ENCODE assay signal across 8 cellular contexts in the genomic region with DNA sequence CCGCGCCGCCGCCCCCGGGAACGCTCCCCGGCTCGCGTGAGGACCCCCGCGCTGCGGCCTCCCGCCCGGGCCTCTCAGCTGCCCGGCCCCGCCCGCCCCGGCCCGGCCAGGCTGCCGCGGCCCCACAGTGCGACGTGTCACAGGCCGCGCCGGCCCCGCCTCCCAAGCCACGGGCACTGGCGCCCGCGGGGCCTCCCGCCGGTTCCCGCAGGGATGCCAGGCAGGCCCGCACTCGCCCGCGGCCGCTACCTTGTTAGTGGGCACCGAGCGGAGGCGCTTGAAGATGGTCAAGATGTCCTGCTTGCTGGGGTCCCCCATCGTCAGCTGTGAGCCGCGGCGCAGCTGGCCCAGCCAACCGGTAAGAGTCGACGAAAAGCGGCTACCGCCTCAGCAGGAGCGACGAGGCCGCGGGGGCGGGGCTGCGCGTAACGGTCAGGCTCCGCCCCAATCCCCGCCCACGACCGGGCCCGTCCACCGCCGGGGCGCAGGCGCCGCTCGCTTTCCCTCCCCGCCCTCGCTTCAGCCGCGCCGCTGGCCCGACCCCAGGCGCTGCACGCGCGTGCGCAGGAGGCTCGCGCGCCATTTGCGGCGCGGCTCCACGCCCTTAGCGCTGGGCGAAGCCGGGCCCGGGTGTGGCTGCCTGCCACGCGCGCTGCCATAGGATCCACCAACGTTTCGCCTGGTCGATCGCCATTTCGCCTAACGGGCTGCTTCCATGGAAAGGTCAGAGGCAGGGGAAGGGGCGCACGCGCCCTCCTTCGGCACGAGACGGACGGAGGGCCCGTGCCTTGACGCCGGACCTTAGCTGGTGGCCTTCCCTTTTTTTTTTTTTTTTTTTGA. TPM values are rescaled to one million over a fixed set of nuclear protein-coding genes. Genes with fewer than 3 reads are reported as not detected.
A peak's percentile ranks its signal among the peaks of the same experiment; 100 is the strongest.
DNase-seq lines count a peak whose midpoint lies in the region; TF ChIP-seq lines count a peak whose summit lies in the region.

ARFGAP3 (minus strand) TSS at position 409 of the 840 bp plus-strand sequence; CDS start at position 318, 91 bp downstream.

- H3K9me3 Mint-ChIP-seq in nephron progenitor cell: peaks cover 3% of the 10 kb centered on the region
- H3K9me3 Mint-ChIP-seq in stimulated activated naive CD8-positive, alpha-beta T cell treated with anti-CD3 and anti-CD28 coated beads, Interleukin-15, Interleukin-2, amounts not matched to agents 100 ng/mL and 50 ng/mL, for 24 hours: peaks cover 3% of the 10 kb centered on the region

- H3K27me3 ChIP-seq in H7 (ENCODE audit: control insufficient read depth, insufficient read depth, low read length) (peaks cover 7% of the 10 kb centered on the region), MG63 (no peaks in the 10 kb centered on the region)

- peak within 1 kb of the TSS; percentile 89 for H3K4me3 Mint-ChIP-seq in nephron progenitor cell
- H3K4me3 Mint-ChIP-seq in stimulated activated naive CD8-positive, alpha-beta T cell treated with anti-CD3 and anti-CD28 coated beads, Interleukin-15, Interleukin-2, amounts not matched to agents 100 ng/mL and 50 ng/mL, for 24 hours: peak within 1 kb of the TSS; percentile 91

- no peaks in the 10 kb centered on the region for H3K9me3 ChIP-seq in MG63

- DNase-seq in ELF-1 (ENCODE audit: low read depth, low spot score) (peak; percentile 95), H7 (peak; percentile 100), MG63 (peak; percentile 89), SIG-M5 (lab: John Stamatoyannopoulos, UW) (peak; percentile 33), activated gamma-delta T cell (lab: John Stamatoyannopoulos, UW) (peak; percentile 92), fibroblast of the conjunctiva (ENCODE audit: low read depth) (peak; percentile 85), nephron progenitor cell (peak; percentile 97)

- no peak for TF ChIP-seq CTCF in nephron progenitor cell (IDR thresholded peaks at IDR 0.05)

- H3K36me3 Mint-ChIP-seq in nephron progenitor cell (ENCODE audit: low read depth): peaks cover 2% of the 10 kb centered on the region
- peaks cover 10% of the 10 kb centered on the region for H3K36me3 Mint-ChIP-seq in stimulated activated naive CD8-positive, alpha-beta T cell treated with anti-CD3 and anti-CD28 coated beads, Interleukin-15, Interleukin-2, amounts not matched to agents 100 ng/mL and 50 ng/mL, for 24 hours (ENCODE audit: low read depth)

- peak within 1 kb of the TSS; percentile 98 for H3K27ac Mint-ChIP-seq in nephron progenitor cell
- peak within 1 kb of the TSS; percentile 92 for H3K27ac Mint-ChIP-seq in stimulated activated naive CD8-positive, alpha-beta T cell treated with anti-CD3 and anti-CD28 coated beads, Interleukin-15, Interleukin-2, amounts not matched to agents 100 ng/mL and 50 ng/mL, for 24 hours

- peaks cover 8% of the 10 kb centered on the region for H3K27me3 Mint-ChIP-seq in nephron progenitor cell (ENCODE audit: low read depth, poor library complexity)
- H3K27me3 Mint-ChIP-seq in stimulated activated naive CD8-positive, alpha-beta T cell treated with anti-CD3 and anti-CD28 coated beads, Interleukin-15, Interleukin-2, amounts not matched to agents 100 ng/mL and 50 ng/mL, for 24 hours: no peaks in the 10 kb centered on the region

- H3K36me3 ChIP-seq in H7 (replicated peaks; ENCODE audit: control insufficient read depth, insufficient read depth, low read length) (no peaks in the 10 kb centered on the region), MG63 (peaks cover 3% of the 10 kb centered on the region)

- H3K4me1 Mint-ChIP-seq in nephron progenitor cell: peaks cover 24% of the 10 kb centered on the region
- peaks cover 36% of the 10 kb centered on the region for H3K4me1 Mint-ChIP-seq in stimulated activated naive CD8-positive, alpha-beta T cell treated with anti-CD3 and anti-CD28 coated beads, Interleukin-15, Interleukin-2, amounts not matched to agents 100 ng/mL and 50 ng/mL, for 24 hours (ENCODE audit: low read depth)

- H3K4me3 ChIP-seq in H7 (ENCODE audit: insufficient read depth, low read depth, low read length) (peak within 1 kb of the TSS; percentile 74), MG63 (peak within 1 kb of the TSS; percentile 74)

RNA-seq across cellular contexts. Expression of gene ARFGAP3, which starts in this region (rescaled TPM):
- total RNA-seq in H7 (2014; rRNA removed; shearing (Covaris generic)): 19.7 and 28.9 TPM in 2 replicates
- total RNA-seq in MG63 (2014; rRNA removed; shearing (Covaris generic); ENCODE audit: low replicate concordance): 27.5 and 37.3 TPM in 2 replicates

Comparison
In these comparisons a context has a peak if more than half of its experiments do, and no peak if none do; other contexts are left out.
1. Peak in every context shown above with its lines: DNase-seq and H3K4me3 ChIP-seq.
2. DNase-seq: peak in every context shown above with its lines; median percentile 100 in H7; 97 in nephron progenitor cell; 95 in ELF-1; 92 in activated gamma-delta T cell; 89 in MG63; 85 in fibroblast of the conjunctiva; 33 in SIG-M5.